Comparison of ENCODE assay signal across 16 cellular contexts in genomic region chr14:103169954-103170353, GRCh38. TPM values are rescaled to one million over a fixed set of nuclear protein-coding genes. Genes with fewer than 3 reads are reported as not detected.
DNase-seq lines count a peak whose midpoint lies in the region; ATAC-seq and TF ChIP-seq lines count a peak whose summit lies in the region.
"Had no signal": no experiment of that assay in that cellular context is flagged by ENCODE, and none has a peak within 500 bp of the region (broad histone marks: within the 10 kb centered on the region; RNA-seq: fewer than 3 reads in every experiment).

No MANE protein-coding gene starts in this region.

- POLR2A ChIA-PET in HEK293 (lab: Yijun Ruan, JAX) = no interaction called here

- no peak overlapping the region for H3K27ac ChIP-seq in HEK293 (ENCODE audit: extremely low read depth, low read depth, low read length)

- H3K4me1 ChIP-seq in HEK293 (ENCODE audit: control insufficient read depth, insufficient read depth, low read length) = no peaks in the 10 kb centered on the region

- no peak for TF ChIP-seq CTCF in HEK293 (tag by site-specific recombination; IDR thresholded peaks at IDR 0.05)

- ATAC-seq in esophagus mucosa = peak; percentile 52
- no peak for ATAC-seq in stimulated activated naive CD8-positive, alpha-beta T cell treated with anti-CD3 and anti-CD28 coated beads, Interleukin-15, Interleukin-2, amounts not matched to agents 100 U/mL and 50 U/mL, for 24 hours
- ATAC-seq in GM21576 (IDR thresholded peaks at IDR 0.05; ENCODE audit: unreplicated experiment) = no peak
- no peak for ATAC-seq in GM19452 (IDR thresholded peaks at IDR 0.05; ENCODE audit: unreplicated experiment)
- ATAC-seq: HCT116, K562, Right ventricle myocardium inferior had no signal

- CTCF ChIA-PET in HEK293 (lab: Yijun Ruan, JAX) = interaction anchor here (1.1 to 3.9 kb wide), 3 partner anchors 29 to 122 kb away, joined by 3 to 15 read pairs (median 6); no protein-coding TSS in a partner anchor

- no peaks in the 10 kb centered on the region for H3K9me3 ChIP-seq in HEK293 (ENCODE audit: control insufficient read depth, insufficient read depth, low read depth, low read length)

- H3K4me3 ChIP-seq in HEK293 (ENCODE audit: low read depth, low read length) = no peak overlapping the region
- H3K4me3 ChIP-seq: K562 had no signal

- DNase-seq in NCI-H1694 (lab: John Stamatoyannopoulos, UW) = peak; percentile 53
- peak; percentile 64 for DNase-seq in mesenteric fat pad (ENCODE audit: low spot score)
- DNase-seq in stimulated activated naive CD8-positive, alpha-beta T cell treated with anti-CD3 and anti-CD28 coated beads, Interleukin-15, Interleukin-2, amounts not matched to agents 100 U/mL and 50 U/mL, for 24 hours = no peak
- DNase-seq: AML-193, GOT3, NCI-H187 treated with DMSO at 0.1 percent for 48 hours, SW 1271 had no signal

- H3K36me3 ChIP-seq in HEK293 (ENCODE audit: control insufficient read depth in 2 of 2, insufficient read depth in 1 of 2, low read length in 2 of 2) = no peaks in the 10 kb centered on the region

TF ChIP-seq in HEK293, 187 proteins besides CTCF, POLR2A, EP300 and RAD21:
- TF ChIP-seq ZBTB6 (tag by site-specific recombination; IDR thresholded peaks at IDR 0.05) (no peak), ZNF37A (tag by site-specific recombination; IDR thresholded peaks at IDR 0.05) (no peak), SCRT2 (tag by site-specific recombination; IDR thresholded peaks at IDR 0.05) (peak; percentile 42; the same call in 1 of the 2 replicates)

RNA-seq across cellular contexts. Expression of gene TNFAIP2, which starts 46.7 kb away (rescaled TPM):
- total RNA-seq in esophagus mucosa = 85.3 TPM
- 211 TPM for total RNA-seq in mesenteric fat pad
- total RNA-seq: OCI-LY7, SK-MEL-5 had no signal
